In the genomic region with DNA sequence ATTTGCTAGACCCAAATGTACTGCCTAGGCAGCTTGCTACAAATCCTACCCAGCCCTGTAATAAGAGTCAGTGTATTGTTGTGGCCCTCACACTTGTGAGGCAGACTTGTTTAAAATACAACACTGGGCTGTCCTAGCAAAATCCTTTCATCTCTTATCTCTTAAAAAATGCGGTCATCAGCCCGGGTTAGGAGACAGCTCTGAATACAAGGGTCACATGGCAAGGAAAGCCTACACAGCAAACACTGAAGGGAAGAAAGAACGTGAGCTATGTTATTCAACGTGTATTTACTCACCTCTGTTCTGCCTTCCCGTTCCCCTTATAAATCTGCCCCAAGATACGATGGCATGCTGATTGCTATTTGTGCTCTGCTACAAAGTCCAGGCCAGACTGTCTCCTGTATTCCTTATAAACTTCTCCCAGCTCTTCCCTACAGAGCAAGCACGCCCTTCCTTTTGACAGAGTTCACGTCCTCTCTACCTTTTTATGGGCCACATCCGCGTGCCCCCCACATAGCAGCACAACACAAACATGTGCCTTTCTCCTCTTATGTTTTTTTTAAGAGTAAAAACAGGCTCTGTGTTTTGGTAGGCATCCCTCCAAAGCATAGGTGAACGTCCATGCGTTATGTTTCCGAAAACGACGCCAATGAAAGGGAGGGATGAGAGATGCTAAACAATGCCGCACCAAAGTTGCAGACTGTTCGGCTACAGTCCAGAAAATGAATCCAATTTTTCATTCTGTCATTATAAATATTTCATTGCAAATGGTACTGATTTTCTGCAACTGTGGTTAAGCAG, we compare ENCODE assay signal across 21 cellular contexts.
DNase-seq lines count a peak whose midpoint lies in the region; ATAC-seq and TF ChIP-seq lines count a peak whose summit lies in the region.
"Had no signal": no experiment of that assay in that cellular context is flagged by ENCODE, and none has a peak within 500 bp of the region (broad histone marks: within the 10 kb centered on the region; RNA-seq: fewer than 3 reads in every experiment).

No MANE protein-coding gene starts in this region.

- no peak overlapping the region; the same call in 1 of the 2 replicates for H3K9ac ChIP-seq in HUES64 (ENCODE audit: low read depth, low read length)

- no peaks in the 10 kb centered on the region for H3K36me3 ChIP-seq in HUES64 (ENCODE audit: insufficient read depth, low read length)
- H3K36me3 ChIP-seq in ectodermal cell (ENCODE audit: control insufficient read depth, insufficient read depth, low read length): no peaks in the 10 kb centered on the region
- no peaks in the 10 kb centered on the region for H3K36me3 ChIP-seq in mucosa of descending colon (ENCODE audit: low read depth)
- H3K36me3 ChIP-seq: left ventricle myocardium inferior had no signal

- H3K27ac Mint-ChIP-seq in type B pancreatic cell: peak overlapping the region; percentile 33
- H3K27ac Mint-ChIP-seq in T-helper 2 cell treated with Interferon-gamma antibody and Interleukin-4, amounts not matched to agents 5 μg/mL and 100 μg/mL, for 36 hours: no peak overlapping the region
- no peak overlapping the region for H3K27ac Mint-ChIP-seq in naive thymus-derived CD8-positive, alpha-beta T cell
- H3K27ac Mint-ChIP-seq: activated B cell treated with CpG ODN at 0.5 μM for 24 hours; activated CD8-positive, alpha-beta T cell treated with anti-CD3 and anti-CD28 coated beads, Interleukin-2, amount 10 ng/mL, durations not matched to agents 7 days and 5 days; activated T-cell treated with anti-CD3 and anti-CD28 coated beads, Interleukin-2, amount 50 U/mL, for 24 hours; CD4-positive, alpha-beta T cell had no signal

- H3K9me3 Mint-ChIP-seq in type B pancreatic cell: no peaks in the 10 kb centered on the region
- H3K9me3 Mint-ChIP-seq in T-helper 2 cell treated with Interferon-gamma antibody and Interleukin-4, amounts not matched to agents 5 μg/mL and 100 μg/mL, for 36 hours: no peaks in the 10 kb centered on the region
- peaks cover 0 to 2% (median 0%) of the 10 kb centered on the region in 9 donors for H3K9me3 Mint-ChIP-seq in naive thymus-derived CD8-positive, alpha-beta T cell
- H3K9me3 Mint-ChIP-seq: activated B cell treated with CpG ODN at 0.5 μM for 24 hours; activated T-cell treated with anti-CD3 and anti-CD28 coated beads, Interleukin-2, amount 50 U/mL, for 24 hours; CD4-positive, alpha-beta T cell had no signal

- H3K4me3 ChIP-seq in HUES64 (ENCODE audit: low read length) (no peak overlapping the region), ectodermal cell (ENCODE audit: insufficient read depth, low read depth, low read length) (no peak overlapping the region), mucosa of descending colon (no peak overlapping the region)
- H3K4me3 ChIP-seq: left ventricle myocardium inferior, suprapubic skin had no signal

- intact Hi-C loops in mucosa of descending colon (cut with DNase I, micrococcal nuclease): no loop called here

- peaks cover 55% of the 10 kb centered on the region for H3K4me1 ChIP-seq in HUES64 (ENCODE audit: insufficient read depth, low read length)
- H3K4me1 ChIP-seq in ectodermal cell (ENCODE audit: control insufficient read depth, insufficient read depth, low read length): peaks cover 71% of the 10 kb centered on the region
- H3K4me1 ChIP-seq in mucosa of descending colon (ENCODE audit: low read depth): peaks cover 4% of the 10 kb centered on the region
- H3K4me1 ChIP-seq: suprapubic skin had no signal

- WGBS in HUES64: 84% methylated on average over 17 of the region's 17 CpGs
- 64 to 66% methylated on average over 17 of the region's 17 CpGs for WGBS in ectodermal cell, 2 experiments

- H3K27ac ChIP-seq in HUES64 (ENCODE audit: low read depth, low read length) (peak overlapping the region; percentile 34; the same call in 1 of the 2 replicates), ectodermal cell (ENCODE audit: insufficient read depth, low read depth, low read length, poor library complexity, severe bottlenecking) (peak overlapping the region; percentile 86)
- H3K27ac ChIP-seq: left ventricle myocardium inferior, suprapubic skin had no signal

- peaks cover 4% of the 10 kb centered on the region for H3K36me3 Mint-ChIP-seq in type B pancreatic cell
- H3K36me3 Mint-ChIP-seq in T-helper 2 cell treated with Interferon-gamma antibody and Interleukin-4, amounts not matched to agents 5 μg/mL and 100 μg/mL, for 36 hours (ENCODE audit: low read depth): no peaks in the 10 kb centered on the region
- H3K36me3 Mint-ChIP-seq in naive thymus-derived CD8-positive, alpha-beta T cell: no peaks in the 10 kb centered on the region

- H3K27me3 Mint-ChIP-seq in type B pancreatic cell: peaks cover 9% of the 10 kb centered on the region
- no peaks in the 10 kb centered on the region for H3K27me3 Mint-ChIP-seq in T-helper 2 cell treated with Interferon-gamma antibody and Interleukin-4, amounts not matched to agents 5 μg/mL and 100 μg/mL, for 36 hours (ENCODE audit: low read depth)
- no peaks in the 10 kb centered on the region for H3K27me3 Mint-ChIP-seq in naive thymus-derived CD8-positive, alpha-beta T cell
- H3K27me3 Mint-ChIP-seq: activated B cell treated with CpG ODN at 0.5 μM for 24 hours; activated T-cell treated with anti-CD3 and anti-CD28 coated beads, Interleukin-2, amount 50 U/mL, for 24 hours; CD4-positive, alpha-beta T cell had no signal

- H3K9me3 ChIP-seq in HUES64 (ENCODE audit: insufficient read depth, low read depth, low read length) (no peaks in the 10 kb centered on the region), ectodermal cell (ENCODE audit: control insufficient read depth, low read length) (no peaks in the 10 kb centered on the region), mucosa of descending colon (no peaks in the 10 kb centered on the region)
- H3K9me3 ChIP-seq: left ventricle myocardium inferior, suprapubic skin had no signal

- DNase-seq in mucosa of descending colon (peak in 1 of 3 donors; percentile 6), type B pancreatic cell (ENCODE audit: extremely low spot score, unreplicated experiment) (no peak), NCI-H146 (lab: John Stamatoyannopoulos, UW) (no peak)
- no peak for DNase-seq in T-helper 2 cell treated with Interferon-gamma antibody and Interleukin-4, amounts not matched to agents 5 μg/mL and 100 μg/mL, for 36 hours (ENCODE audit: low spot score)
- no peak for DNase-seq in naive thymus-derived CD8-positive, alpha-beta T cell
- DNase-seq: activated B cell treated with CpG ODN at 0.5 μM for 24 hours; activated CD8-positive, alpha-beta T cell treated with anti-CD3 and anti-CD28 coated beads, Interleukin-2, amount 10 ng/mL, durations not matched to agents 7 days and 5 days; activated naive CD4-positive, alpha-beta T cell; activated T-cell treated with anti-CD3 and anti-CD28 coated beads, Interleukin-2, amount 50 U/mL, for 24 hours; CD4-positive, alpha-beta T cell; effector memory CD4-positive, alpha-beta T cell; Karpas-422; left ventricle myocardium inferior; NCI-H1048; NCI-H2029; NCI-H446; right cardiac atrium; T-helper 2 cell had no signal

- H3K4me3 Mint-ChIP-seq in type B pancreatic cell: peak overlapping the region; percentile 15
- no peak overlapping the region for H3K4me3 Mint-ChIP-seq in T-helper 2 cell treated with Interferon-gamma antibody and Interleukin-4, amounts not matched to agents 5 μg/mL and 100 μg/mL, for 36 hours
- H3K4me3 Mint-ChIP-seq in naive thymus-derived CD8-positive, alpha-beta T cell: no peak overlapping the region
- H3K4me3 Mint-ChIP-seq: activated B cell treated with CpG ODN at 0.5 μM for 24 hours; activated CD8-positive, alpha-beta T cell treated with anti-CD3 and anti-CD28 coated beads, Interleukin-2, amount 10 ng/mL, durations not matched to agents 7 days and 5 days; activated T-cell treated with anti-CD3 and anti-CD28 coated beads, Interleukin-2, amount 50 U/mL, for 24 hours; CD4-positive, alpha-beta T cell had no signal

- no peak for TF ChIP-seq CTCF in mucosa of descending colon (IDR thresholded peaks at IDR 0.05)
- TF ChIP-seq CTCF in type B pancreatic cell (conservative IDR thresholded peaks at IDR 0.05): no peak

- H3K4me1 Mint-ChIP-seq in type B pancreatic cell (ENCODE audit: unreplicated experiment): peaks cover 70% of the 10 kb centered on the region
- no peaks in the 10 kb centered on the region for H3K4me1 Mint-ChIP-seq in T-helper 2 cell treated with Interferon-gamma antibody and Interleukin-4, amounts not matched to agents 5 μg/mL and 100 μg/mL, for 36 hours (ENCODE audit: low read depth)
- no peaks in the 10 kb centered on the region for H3K4me1 Mint-ChIP-seq in naive thymus-derived CD8-positive, alpha-beta T cell
- H3K4me1 Mint-ChIP-seq: activated B cell treated with CpG ODN at 0.5 μM for 24 hours had no signal

- POLR2A ChIA-PET in naive thymus-derived CD8-positive, alpha-beta T cell (lab: Charles Lee): no interaction called here

- ATAC-seq in mucosa of descending colon: peak; percentile 82
- no peak for ATAC-seq in naive thymus-derived CD8-positive, alpha-beta T cell
- ATAC-seq: activated CD8-positive, alpha-beta T cell treated with anti-CD3 and anti-CD28 coated beads, Interleukin-2, amount 10 ng/mL, durations not matched to agents 7 days and 5 days had no signal

- H3K27me3 ChIP-seq in HUES64 (ENCODE audit: insufficient read depth, low read length) (no peaks in the 10 kb centered on the region), ectodermal cell (ENCODE audit: control insufficient read depth, insufficient read depth, low read length, poor library complexity, severe bottlenecking) (no peaks in the 10 kb centered on the region)
- H3K27me3 ChIP-seq: suprapubic skin had no signal
